In the genomic region with DNA sequence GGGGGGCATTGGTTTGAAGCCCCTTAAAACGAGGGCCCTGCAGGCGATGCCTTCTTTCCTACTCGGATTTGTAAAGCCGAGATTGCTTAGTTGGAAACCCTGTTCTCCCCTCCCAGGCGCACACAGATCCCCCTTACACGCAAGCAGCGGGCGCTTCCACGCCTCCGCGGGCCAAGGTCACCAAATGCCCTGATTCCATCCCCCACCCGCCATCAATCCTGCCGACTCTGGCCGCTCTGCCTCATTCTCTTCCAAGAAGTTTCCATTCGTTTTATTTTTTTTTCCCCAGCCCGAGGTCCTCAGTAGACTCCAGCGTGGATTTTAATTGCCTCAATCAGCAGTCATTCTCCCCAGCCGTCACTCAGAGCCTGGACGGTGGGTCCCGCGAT, we compare ENCODE assay signal across 10 cellular contexts. TPM values are rescaled to one million over a fixed set of nuclear protein-coding genes. Genes with fewer than 3 reads are reported as not detected.
DNase-seq lines count a peak whose midpoint lies in the region; TF ChIP-seq lines count a peak whose summit lies in the region.
"Had no signal": no experiment of that assay in that cellular context is flagged by ENCODE, and none has a peak within 500 bp of the region (broad histone marks: within the 10 kb centered on the region; RNA-seq: fewer than 3 reads in every experiment).

No MANE protein-coding gene starts in this region.

- DNase-seq in activated CD4-positive, alpha-beta memory T cell treated with anti-CD3 and anti-CD28 coated beads, Interleukin-2, amount 10 ng/mL, durations not matched to agents 7 days and 5 days: no peak
- no peak for DNase-seq in activated CD4-positive, alpha-beta memory T cell treated with anti-CD3 and anti-CD28 coated beads for 36 hours
- DNase-seq in NT2/D1 (ENCODE audit: low read depth, low spot score) (no peak), esophagus muscularis mucosa (ENCODE audit: extremely low spot score) (no peak), spleen (no peak), foreskin fibroblast (no peak), HT-29 (ENCODE audit: low spot score) (no peak), iPS-NIHi7 (ENCODE audit: extremely low spot score) (no peak)

- peak overlapping the region; percentile 40 for H3K4me3 ChIP-seq in NT2/D1 (ENCODE audit: insufficient read length, low read depth)
- peak overlapping the region in 3 of 4 donors; percentile 15 to 25 (median 16) for H3K4me3 ChIP-seq in esophagus muscularis mucosa
- peak overlapping the region in 6 of 8 donors; percentile 15 to 51 (median 20) for H3K4me3 ChIP-seq in spleen
- H3K4me3 ChIP-seq in foreskin fibroblast (ENCODE audit: low read depth in 1 of 2, low read length in 2 of 2): no peak overlapping the region

- no peak for TF ChIP-seq EP300 in esophagus muscularis mucosa (IDR thresholded peaks at IDR 0.05)

- H3K9me3 Mint-ChIP-seq in activated CD4-positive, alpha-beta memory T cell treated with anti-CD3 and anti-CD28 coated beads, Interleukin-2, amount 10 ng/mL, durations not matched to agents 7 days and 5 days: no peaks in the 10 kb centered on the region
- H3K9me3 Mint-ChIP-seq in activated CD4-positive, alpha-beta memory T cell treated with anti-CD3 and anti-CD28 coated beads for 36 hours: no peaks in the 10 kb centered on the region

- 1% methylated on average over 18 of the region's 21 CpGs for WGBS in esophagus muscularis mucosa
- 3 to 5% (median 4%) methylated on average over 21 of the region's 21 CpGs for WGBS in spleen, 5 donors

- H3K9me3 ChIP-seq in NT2/D1 (ENCODE audit: insufficient read depth, low read length) (no peaks in the 10 kb centered on the region), esophagus muscularis mucosa (no peaks in the 10 kb centered on the region), spleen (no peaks in the 10 kb centered on the region)

- CTCF ChIA-PET in activated CD4-positive, alpha-beta memory T cell treated with anti-CD3 and anti-CD28 coated beads, Interleukin-2, amount 10 ng/mL, durations not matched to agents 7 days and 5 days (lab: Charles Lee): no interaction called here
- CTCF ChIA-PET in activated CD4-positive, alpha-beta memory T cell treated with anti-CD3 and anti-CD28 coated beads for 36 hours (lab: Charles Lee): no interaction called here

- H3K36me3 Mint-ChIP-seq in activated CD4-positive, alpha-beta memory T cell treated with anti-CD3 and anti-CD28 coated beads, Interleukin-2, amount 10 ng/mL, durations not matched to agents 7 days and 5 days (ENCODE audit: low read depth): peaks cover 16% of the 10 kb centered on the region
- H3K36me3 Mint-ChIP-seq in activated CD4-positive, alpha-beta memory T cell treated with anti-CD3 and anti-CD28 coated beads for 36 hours: peaks cover 2% of the 10 kb centered on the region

- H3K4me1 ChIP-seq in NT2/D1 (ENCODE audit: insufficient read depth, insufficient read length) (peaks cover 11% of the 10 kb centered on the region), esophagus muscularis mucosa (peaks cover 14 to 41% (median 34%) of the 10 kb centered on the region in 4 donors), spleen (peaks cover 19 to 43% (median 37%) of the 10 kb centered on the region in 6 donors)

- H3K27ac ChIP-seq in esophagus muscularis mucosa (replicated peaks in 1 of 4) (no peak overlapping the region), spleen (no peak overlapping the region)

- H3K27me3 ChIP-seq in NT2/D1 (ENCODE audit: insufficient read depth, insufficient read length): peaks cover 99% of the 10 kb centered on the region
- peaks cover 0 to 100% (median 35%) of the 10 kb centered on the region in 4 donors for H3K27me3 ChIP-seq in esophagus muscularis mucosa
- H3K27me3 ChIP-seq in spleen (replicated peaks in 1 of 7): peaks cover 19 to 100% (median 98%) of the 10 kb centered on the region in 7 donors

- POLR2A ChIA-PET in activated CD4-positive, alpha-beta memory T cell treated with anti-CD3 and anti-CD28 coated beads, Interleukin-2, amount 10 ng/mL, durations not matched to agents 7 days and 5 days (lab: Charles Lee): no interaction called here
- POLR2A ChIA-PET in activated CD4-positive, alpha-beta memory T cell treated with anti-CD3 and anti-CD28 coated beads for 36 hours (lab: Charles Lee): no interaction called here

- TF ChIP-seq CTCF in esophagus muscularis mucosa (IDR thresholded peaks at IDR 0.05) (no peak), spleen (IDR thresholded peaks at IDR 0.05 in 8 of 11, conservative IDR thresholded peaks at IDR 0.05 in 3 of 11) (no peak), foreskin fibroblast (IDR thresholded peaks at IDR 0.05; ENCODE audit: low read depth, low read length) (no peak)

- H3K4me3 Mint-ChIP-seq in activated CD4-positive, alpha-beta memory T cell treated with anti-CD3 and anti-CD28 coated beads, Interleukin-2, amount 10 ng/mL, durations not matched to agents 7 days and 5 days: peak overlapping the region; percentile 2
- H3K4me3 Mint-ChIP-seq in activated CD4-positive, alpha-beta memory T cell treated with anti-CD3 and anti-CD28 coated beads for 36 hours: no peak overlapping the region

- H3K9ac ChIP-seq in NT2/D1 (ENCODE audit: insufficient read length, low read depth): peak overlapping the region; percentile 77

- peaks cover 27% of the 10 kb centered on the region for H3K4me1 Mint-ChIP-seq in activated CD4-positive, alpha-beta memory T cell treated with anti-CD3 and anti-CD28 coated beads, Interleukin-2, amount 10 ng/mL, durations not matched to agents 7 days and 5 days
- H3K4me1 Mint-ChIP-seq in activated CD4-positive, alpha-beta memory T cell treated with anti-CD3 and anti-CD28 coated beads for 36 hours (ENCODE audit: low read depth): peaks cover 33% of the 10 kb centered on the region

- H3K27ac Mint-ChIP-seq in activated CD4-positive, alpha-beta memory T cell treated with anti-CD3 and anti-CD28 coated beads, Interleukin-2, amount 10 ng/mL, durations not matched to agents 7 days and 5 days: no peak overlapping the region
- H3K27ac Mint-ChIP-seq in activated CD4-positive, alpha-beta memory T cell treated with anti-CD3 and anti-CD28 coated beads for 36 hours: no peak overlapping the region

- H3K36me3 ChIP-seq in NT2/D1 (ENCODE audit: insufficient read depth, insufficient read length, low read length) (no peaks in the 10 kb centered on the region), esophagus muscularis mucosa (no peaks in the 10 kb centered on the region), spleen (no peaks in the 10 kb centered on the region)

- intact Hi-C loops in activated CD4-positive, alpha-beta memory T cell treated with anti-CD3 and anti-CD28 coated beads for 36 hours (cut with micrococcal nuclease): no loop called here
- intact Hi-C loops in esophagus muscularis mucosa (cut with DNase I) (no loop called here), spleen (cut with DNase I; ENCODE audit: low total_unique reads) (no loop called here)

- TF ChIP-seq POLR2A in esophagus muscularis mucosa (IDR thresholded peaks at IDR 0.05; ENCODE audit: low read depth) (no peak), spleen (IDR thresholded peaks at IDR 0.05) (no peak)

- H3K27me3 Mint-ChIP-seq in activated CD4-positive, alpha-beta memory T cell treated with anti-CD3 and anti-CD28 coated beads, Interleukin-2, amount 10 ng/mL, durations not matched to agents 7 days and 5 days: peaks cover 81% of the 10 kb centered on the region
- H3K27me3 Mint-ChIP-seq in activated CD4-positive, alpha-beta memory T cell treated with anti-CD3 and anti-CD28 coated beads for 36 hours: peaks cover 77% of the 10 kb centered on the region

RNA-seq across cellular contexts. Expression of a gene that starts 1.0 kb away (rescaled TPM):
- not detected for total RNA-seq in activated CD4-positive, alpha-beta memory T cell treated with anti-CD3 and anti-CD28 coated beads, Interleukin-2, amount 10 ng/mL, durations not matched to agents 7 days and 5 days
- total RNA-seq in activated CD4-positive, alpha-beta memory T cell treated with anti-CD3 and anti-CD28 coated beads for 36 hours: not detected
- total RNA-seq in esophagus muscularis mucosa (not detected), spleen (not detected)
- not detected for polyA plus RNA-seq in spleen
- total RNA-seq in HT-29 (2014; rRNA removed; shearing (Covaris generic)): not detected in 2 replicates
- total RNA-seq: endothelial cell of umbilical vein, myocyte had no signal
- polyA plus RNA-seq: endothelial cell of umbilical vein had no signal

Comparison
In these comparisons a context has a peak if more than half of its experiments do, and no peak if none do; other contexts are left out.
1. H3K4me3 ChIP-seq: peak in NT2/D1 (single experiment), esophagus muscularis mucosa (3 of 4) and spleen (6 of 8); none in foreskin fibroblast (0 of 2).